In the genomic region with DNA sequence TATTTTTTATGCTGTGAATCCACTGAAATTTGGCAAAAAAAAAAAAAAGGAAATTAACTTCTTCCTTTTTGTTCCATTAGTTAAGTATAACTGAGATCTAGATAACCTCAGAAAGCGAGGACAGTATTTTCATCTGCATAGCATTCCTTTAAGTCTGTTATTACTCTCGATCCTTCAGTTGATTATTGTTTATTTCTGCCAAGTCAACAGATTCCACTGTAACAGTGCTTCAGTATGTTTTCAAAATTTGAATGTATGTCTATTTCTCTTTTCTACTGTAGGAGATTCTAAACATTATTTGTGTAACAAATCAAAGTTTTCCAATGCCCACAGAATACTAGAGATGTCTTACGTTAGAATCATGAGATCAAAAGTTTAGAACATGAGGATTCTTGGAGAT, we compare ENCODE assay signal across 8 cellular contexts.
"Had no signal": no experiment of that assay in that cellular context is flagged by ENCODE, and none has a peak within 500 bp of the region (broad histone marks: within the 10 kb centered on the region; RNA-seq: fewer than 3 reads in every experiment).

No MANE protein-coding gene starts in this region.

- ATAC-seq: GM12878 had no signal

- H3K4me3 ChIP-seq: GM12878 had no signal

- DNase-seq: GDM1, GF-D8 had no signal

- FAIRE-seq: G401.6, GM12878, GM12891, GM12892, GM18507, GM19239 had no signal
